In genomic region chr9:105497704-105498103, GRCh38 we compare ENCODE assay signal across 8 cellular contexts.
"Had no signal": no experiment of that assay in that cellular context is flagged by ENCODE, and none has a peak within 500 bp of the region (broad histone marks: within the 10 kb centered on the region; RNA-seq: fewer than 3 reads in every experiment).

No MANE protein-coding gene starts in this region.

- H3K4me2 ChIP-seq: KMS-11 had no signal

- H3K27ac ChIP-seq: HL-60, KMS-11 had no signal

- H3K4me3 ChIP-seq: K562 had no signal

- H3K9ac ChIP-seq: KMS-11 had no signal

- DNase-seq: IMR-90, KBM-7, KG1 had no signal

- H3K9me3 Mint-ChIP-seq: IgD-negative memory B cell had no signal

- H3K27me3 Mint-ChIP-seq: IgD-negative memory B cell had no signal

- H3K4me3 Mint-ChIP-seq: IgD-negative memory B cell had no signal

- FAIRE-seq: HTR-8/SVneo, K562 had no signal

- ATAC-seq: K562 had no signal
